ENCODE assay signal across 9 cellular contexts in genomic region chr16:15523092-15523541, GRCh38.
A peak's percentile ranks its signal among the peaks of the same experiment; 100 is the strongest.
DNase-seq lines count a peak whose midpoint lies in the region; ATAC-seq and TF ChIP-seq lines count a peak whose summit lies in the region.
"Had no signal": no experiment of that assay in that cellular context is flagged by ENCODE, and none has a peak within 500 bp of the region (broad histone marks: within the 10 kb centered on the region; RNA-seq: fewer than 3 reads in every experiment).

No MANE protein-coding gene starts in this region.

- H3K36me3 ChIP-seq in PC-9 (ENCODE audit: low read depth) (no peaks in the 10 kb centered on the region), gastrocnemius medialis (no peaks in the 10 kb centered on the region)

- H3K4me3 Mint-ChIP-seq in stimulated activated naive CD8-positive, alpha-beta T cell treated with anti-CD3 and anti-CD28 coated beads, Interleukin-15, amount 100 ng/mL, for 72 hours: no peak overlapping the region

- H3K4me1 ChIP-seq in PC-9 (replicated peaks; ENCODE audit: insufficient read depth) (0 out of 2 replicates have a peak, but pooled peaks cover 7% of the 10 kb centered on the region), gastrocnemius medialis (peaks cover 32 to 37% of the 10 kb centered on the region in 2 donors)

- no peak overlapping the region for H2AFZ ChIP-seq in PC-9

- ATAC-seq in gastrocnemius medialis: peak; percentile 76
- no peak for ATAC-seq in stimulated activated naive CD8-positive, alpha-beta T cell treated with anti-CD3 and anti-CD28 coated beads, Interleukin-15, amount 100 ng/mL, for 72 hours
- no peak for ATAC-seq in GM19467 (IDR thresholded peaks at IDR 0.05; ENCODE audit: unreplicated experiment)

- no peaks in the 10 kb centered on the region for H3F3A ChIP-seq in PC-9 (ENCODE audit: insufficient read depth, low read depth)

- peak overlapping the region; percentile 51 for H3K4me2 ChIP-seq in PC-9

- in situ Hi-C loops in gastrocnemius medialis (cut with MboI; ENCODE audit: low sequenced_read_pairs in 4 of 4): no loop called here

- no TSS peak for BruUV-seq in PC-9 (replicated peaks; lab: Mats Ljungman, UMichigan)

- H4K20me1 ChIP-seq in PC-9 (ENCODE audit: insufficient read depth): no peaks in the 10 kb centered on the region

- H3K9me3 ChIP-seq in PC-9 (ENCODE audit: insufficient read depth, low read depth) (no peaks in the 10 kb centered on the region), gastrocnemius medialis (no peaks in the 10 kb centered on the region)

- peaks cover 27% of the 10 kb centered on the region for H3K4me1 Mint-ChIP-seq in stimulated activated naive CD8-positive, alpha-beta T cell treated with anti-CD3 and anti-CD28 coated beads, Interleukin-15, amount 100 ng/mL, for 72 hours

- peak; percentile 31 to 65 for DNase-seq in HL-60 (ENCODE audit: low read depth in 1 of 2, low spot score in 1 of 2)
- peak in 1 of 2 experiments; percentile 49 for DNase-seq in PC-9
- DNase-seq in globus pallidus (ENCODE audit: low spot score): peak; percentile 84
- DNase-seq in gastrocnemius medialis: peak; percentile 70 to 79
- DNase-seq in stimulated activated naive CD8-positive, alpha-beta T cell treated with anti-CD3 and anti-CD28 coated beads, Interleukin-15, amount 100 ng/mL, for 72 hours: no peak
- DNase-seq in NCI-H2196 (lab: John Stamatoyannopoulos, UW; ENCODE audit: unreplicated experiment): no peak
- DNase-seq: activated CD4-positive, alpha-beta T cell treated with anti-CD3 and anti-CD28 coated beads for 48 hours; kidney glomerular epithelial cell had no signal

- TF ChIP-seq CTCF in HL-60 (IDR thresholded peaks at IDR 0.05; ENCODE audit: insufficient read depth, low read length) (peak; percentile 15), PC-9 (conservative IDR thresholded peaks at IDR 0.05) (0 out of 2 replicates have a peak, but pooled peaks have one; percentile 22), gastrocnemius medialis (IDR thresholded peaks at IDR 0.05 in 4 of 5, conservative IDR thresholded peaks at IDR 0.05 in 1 of 5) (peak in 1 of 5 experiments; percentile 16)

- POLR2A ChIA-PET in PC-9 (lab: Charles Lee; ENCODE audit: unreplicated experiment): interaction anchor here (0.6 kb wide), 1 partner anchor 72 kb away, joined by 4 read pairs; no protein-coding TSS in a partner anchor

- CTCF ChIA-PET in PC-9 (lab: Charles Lee): no interaction called here

- H3K27me3 ChIP-seq in HL-60 (ENCODE audit: insufficient read depth, poor library complexity, severe bottlenecking) (no peaks in the 10 kb centered on the region), PC-9 (ENCODE audit: insufficient read depth, low read depth) (no peaks in the 10 kb centered on the region), gastrocnemius medialis (no peaks in the 10 kb centered on the region)

- no peaks in the 10 kb centered on the region for H3K27me3 Mint-ChIP-seq in stimulated activated naive CD8-positive, alpha-beta T cell treated with anti-CD3 and anti-CD28 coated beads, Interleukin-15, amount 100 ng/mL, for 72 hours

- peak overlapping the region in 1 of 2 donors; percentile 68 for H3K27ac Mint-ChIP-seq in stimulated activated naive CD8-positive, alpha-beta T cell treated with anti-CD3 and anti-CD28 coated beads, Interleukin-15, amount 100 ng/mL, for 72 hours

- H3K27ac ChIP-seq in HL-60 (replicated peaks) (no peak overlapping the region), PC-9 (no peak overlapping the region), gastrocnemius medialis (peak overlapping the region; percentile 52 to 73 (median 67))

- H3K9me3 Mint-ChIP-seq in stimulated activated naive CD8-positive, alpha-beta T cell treated with anti-CD3 and anti-CD28 coated beads, Interleukin-15, amount 100 ng/mL, for 72 hours: no peaks in the 10 kb centered on the region

- intact Hi-C loops in PC-9 (cut with micrococcal nuclease; ENCODE audit: unreplicated experiment): no loop called here
- intact Hi-C loops in gastrocnemius medialis (cut with DNase I; ENCODE audit: low total_unique reads): loop anchor here (2.0 to 5.0 kb wide), 2 partner anchors 84 to 129 kb away; partner anchors contain the start of gene NDE1

- H3K79me2 ChIP-seq in PC-9 (ENCODE audit: low read depth): no peaks in the 10 kb centered on the region

- H3K9me2 ChIP-seq in PC-9 (ENCODE audit: insufficient read depth): no peaks in the 10 kb centered on the region

- H3K4me3 ChIP-seq in HL-60 (replicated peaks; ENCODE audit: insufficient read depth, low read length) (peak overlapping the region; percentile 28), PC-9 (no peak overlapping the region), gastrocnemius medialis (no peak overlapping the region)

- no peak for TF ChIP-seq POLR2A in gastrocnemius medialis (IDR thresholded peaks at IDR 0.05)

Comparison
In these comparisons a context has a peak if more than half of its experiments do, and no peak if none do; other contexts are left out.
1. DNase-seq: peak in HL-60 (2 of 2), globus pallidus (single experiment) and gastrocnemius medialis (2 of 2); none in stimulated activated naive CD8-positive, alpha-beta T cell treated with anti-CD3 and anti-CD28 coated beads, Interleukin-15, amount 100 ng/mL, for 72 hours (0 of 2) and NCI-H2196 (single experiment).
2. H3K27ac ChIP-seq: peak in gastrocnemius medialis (4 of 4); none in HL-60 (single experiment) and PC-9 (single experiment).
3. ATAC-seq: peak in gastrocnemius medialis (2 of 2); none in stimulated activated naive CD8-positive, alpha-beta T cell treated with anti-CD3 and anti-CD28 coated beads, Interleukin-15, amount 100 ng/mL, for 72 hours (single experiment) and GM19467 (single experiment).